1 cellular context compared by ENCODE assay signal in the genomic region with DNA sequence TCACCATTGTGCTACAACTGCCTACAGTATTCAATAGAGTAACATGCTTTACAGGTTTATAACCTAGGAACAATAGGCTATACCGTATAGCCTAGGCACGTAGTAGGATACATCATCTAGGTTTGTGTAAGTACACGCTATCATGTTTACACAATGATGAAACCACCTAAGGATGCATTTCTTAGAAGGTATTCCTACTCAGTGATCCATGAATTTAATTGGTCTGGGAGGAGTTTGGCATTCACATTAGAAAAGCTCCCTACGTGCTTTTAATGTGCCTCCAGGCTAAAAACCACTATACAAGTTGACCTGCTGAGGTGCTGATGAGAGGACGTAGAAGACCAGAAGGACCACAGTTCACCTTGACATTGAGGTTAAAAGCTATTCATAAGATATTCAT.
TF ChIP-seq lines count a peak whose summit lies in the region.

No MANE protein-coding gene starts in this region.

TF ChIP-seq in GM23338, 12 proteins besides CTCF, POLR2A, EP300 and RAD21 (continued from another document):
- TF ChIP-seq, protein P1, sequence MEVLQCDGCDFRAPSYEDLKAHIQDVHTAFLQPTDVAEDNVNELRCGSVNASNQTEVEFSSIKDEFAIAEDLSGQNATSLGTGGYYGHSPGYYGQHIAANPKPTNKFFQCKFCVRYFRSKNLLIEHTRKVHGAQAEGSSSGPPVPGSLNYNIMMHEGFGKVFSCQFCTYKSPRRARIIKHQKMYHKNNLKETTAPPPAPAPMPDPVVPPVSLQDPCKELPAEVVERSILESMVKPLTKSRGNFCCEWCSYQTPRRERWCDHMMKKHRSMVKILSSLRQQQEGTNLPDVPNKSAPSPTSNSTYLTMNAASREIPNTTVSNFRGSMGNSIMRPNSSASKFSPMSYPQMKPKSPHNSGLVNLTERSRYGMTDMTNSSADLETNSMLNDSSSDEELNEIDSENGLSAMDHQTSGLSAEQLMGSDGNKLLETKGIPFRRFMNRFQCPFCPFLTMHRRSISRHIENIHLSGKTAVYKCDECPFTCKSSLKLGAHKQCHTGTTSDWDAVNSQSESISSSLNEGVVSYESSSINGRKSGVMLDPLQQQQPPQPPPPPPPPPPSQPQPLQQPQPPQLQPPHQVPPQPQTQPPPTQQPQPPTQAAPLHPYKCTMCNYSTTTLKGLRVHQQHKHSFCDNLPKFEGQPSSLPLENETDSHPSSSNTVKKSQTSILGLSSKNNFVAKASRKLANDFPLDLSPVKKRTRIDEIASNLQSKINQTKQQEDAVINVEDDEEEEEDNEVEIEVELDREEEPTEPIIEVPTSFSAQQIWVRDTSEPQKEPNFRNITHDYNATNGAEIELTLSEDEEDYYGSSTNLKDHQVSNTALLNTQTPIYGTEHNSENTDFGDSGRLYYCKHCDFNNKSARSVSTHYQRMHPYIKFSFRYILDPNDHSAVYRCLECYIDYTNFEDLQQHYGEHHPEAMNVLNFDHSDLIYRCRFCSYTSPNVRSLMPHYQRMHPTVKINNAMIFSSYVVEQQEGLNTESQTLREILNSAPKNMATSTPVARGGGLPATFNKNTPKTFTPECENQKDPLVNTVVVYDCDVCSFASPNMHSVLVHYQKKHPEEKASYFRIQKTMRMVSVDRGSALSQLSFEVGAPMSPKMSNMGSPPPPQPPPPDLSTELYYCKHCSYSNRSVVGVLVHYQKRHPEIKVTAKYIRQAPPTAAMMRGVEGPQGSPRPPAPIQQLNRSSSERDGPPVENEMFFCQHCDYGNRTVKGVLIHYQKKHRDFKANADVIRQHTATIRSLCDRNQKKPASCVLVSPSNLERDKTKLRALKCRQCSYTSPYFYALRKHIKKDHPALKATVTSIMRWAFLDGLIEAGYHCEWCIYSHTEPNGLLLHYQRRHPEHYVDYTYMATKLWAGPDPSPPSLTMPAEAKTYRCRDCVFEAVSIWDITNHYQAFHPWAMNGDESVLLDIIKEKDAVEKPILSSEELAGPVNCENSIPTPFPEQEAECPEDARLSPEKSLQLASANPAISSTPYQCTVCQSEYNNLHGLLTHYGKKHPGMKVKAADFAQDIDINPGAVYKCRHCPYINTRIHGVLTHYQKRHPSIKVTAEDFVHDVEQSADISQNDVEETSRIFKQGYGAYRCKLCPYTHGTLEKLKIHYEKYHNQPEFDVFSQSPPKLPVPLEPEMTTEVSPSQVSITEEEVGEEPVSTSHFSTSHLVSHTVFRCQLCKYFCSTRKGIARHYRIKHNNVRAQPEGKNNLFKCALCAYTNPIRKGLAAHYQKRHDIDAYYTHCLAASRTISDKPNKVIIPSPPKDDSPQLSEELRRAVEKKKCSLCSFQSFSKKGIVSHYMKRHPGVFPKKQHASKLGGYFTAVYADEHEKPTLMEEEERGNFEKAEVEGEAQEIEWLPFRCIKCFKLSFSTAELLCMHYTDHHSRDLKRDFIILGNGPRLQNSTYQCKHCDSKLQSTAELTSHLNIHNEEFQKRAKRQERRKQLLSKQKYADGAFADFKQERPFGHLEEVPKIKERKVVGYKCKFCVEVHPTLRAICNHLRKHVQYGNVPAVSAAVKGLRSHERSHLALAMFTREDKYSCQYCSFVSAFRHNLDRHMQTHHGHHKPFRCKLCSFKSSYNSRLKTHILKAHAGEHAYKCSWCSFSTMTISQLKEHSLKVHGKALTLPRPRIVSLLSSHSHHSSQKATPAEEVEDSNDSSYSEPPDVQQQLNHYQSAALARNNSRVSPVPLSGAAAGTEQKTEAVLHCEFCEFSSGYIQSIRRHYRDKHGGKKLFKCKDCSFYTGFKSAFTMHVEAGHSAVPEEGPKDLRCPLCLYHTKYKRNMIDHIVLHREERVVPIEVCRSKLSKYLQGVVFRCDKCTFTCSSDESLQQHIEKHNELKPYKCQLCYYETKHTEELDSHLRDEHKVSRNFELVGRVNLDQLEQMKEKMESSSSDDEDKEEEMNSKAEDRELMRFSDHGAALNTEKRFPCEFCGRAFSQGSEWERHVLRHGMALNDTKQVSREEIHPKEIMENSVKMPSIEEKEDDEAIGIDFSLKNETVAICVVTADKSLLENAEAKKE (CRISPR knock-in tag; IDR thresholded peaks at IDR 0.05), result no peak
- TF ChIP-seq ZNF331 (CRISPR knock-in tag; IDR thresholded peaks at IDR 0.05; ENCODE audit: low read depth), result no peak
